37 cellular contexts compared by ENCODE assay signal in genomic region chr2:1454346-1454745, GRCh38. TPM values are rescaled to one million over a fixed set of nuclear protein-coding genes. Genes with fewer than 3 reads are reported as not detected.
"Had no signal": no experiment of that assay in that cellular context is flagged by ENCODE, and none has a peak within 500 bp of the region (broad histone marks: within the 10 kb centered on the region; RNA-seq: fewer than 3 reads in every experiment).

No MANE protein-coding gene starts in this region.

- H3K9me3 ChIP-seq: MG63 had no signal

- H3K4me3 ChIP-seq: MG63 had no signal

- H3K36me3 ChIP-seq: MG63 had no signal

- H3K27ac ChIP-seq: KMS-11 had no signal

- DNase-seq: Karpas-422, Kasumi-1, KG1, MG63, MM.1S, MV-4-11, NCI-H1048, NCI-H1092, NCI-H1092 treated with DMSO at 0.1 percent for 48 hours, NCI-H1105, NCI-H1105 treated with DMSO at 0.1 percent for 48 hours, NCI-H1417, NCI-H1417 treated with DMSO at 0.1 percent for 48 hours, NCI-H1436, NCI-H1436 treated with DMSO at 0.1 percent for 48 hours, NCI-H146, NCI-H1694, NCI-H1694 treated with DMSO at 0.1 percent for 48 hours, NCI-H187, NCI-H187 treated with DMSO at 0.1 percent for 48 hours, NCI-H1930, NCI-H2029, NCI-H2029 treated with DMSO at 0.1 percent for 48 hours, NCI-H2081, NCI-H2081 treated with DMSO at 0.1 percent for 48 hours, NCI-H2107, NCI-H2171, NCI-H2171 treated with DMSO at 0.1 percent for 48 hours, NCI-H2227 treated with DMSO at 0.1 percent for 48 hours, NCI-H226, NCI-H345, NCI-H446, NCI-H446 treated with DMSO at 0.1 percent for 48 hours had no signal

RNA-seq across cellular contexts. Expression of gene TPO, which starts 41.1 kb away (rescaled TPM):
- total RNA-seq: LHCN-M2, M059J, MCF 10A had no signal
